9 cellular contexts compared by ENCODE assay signal in the genomic region with DNA sequence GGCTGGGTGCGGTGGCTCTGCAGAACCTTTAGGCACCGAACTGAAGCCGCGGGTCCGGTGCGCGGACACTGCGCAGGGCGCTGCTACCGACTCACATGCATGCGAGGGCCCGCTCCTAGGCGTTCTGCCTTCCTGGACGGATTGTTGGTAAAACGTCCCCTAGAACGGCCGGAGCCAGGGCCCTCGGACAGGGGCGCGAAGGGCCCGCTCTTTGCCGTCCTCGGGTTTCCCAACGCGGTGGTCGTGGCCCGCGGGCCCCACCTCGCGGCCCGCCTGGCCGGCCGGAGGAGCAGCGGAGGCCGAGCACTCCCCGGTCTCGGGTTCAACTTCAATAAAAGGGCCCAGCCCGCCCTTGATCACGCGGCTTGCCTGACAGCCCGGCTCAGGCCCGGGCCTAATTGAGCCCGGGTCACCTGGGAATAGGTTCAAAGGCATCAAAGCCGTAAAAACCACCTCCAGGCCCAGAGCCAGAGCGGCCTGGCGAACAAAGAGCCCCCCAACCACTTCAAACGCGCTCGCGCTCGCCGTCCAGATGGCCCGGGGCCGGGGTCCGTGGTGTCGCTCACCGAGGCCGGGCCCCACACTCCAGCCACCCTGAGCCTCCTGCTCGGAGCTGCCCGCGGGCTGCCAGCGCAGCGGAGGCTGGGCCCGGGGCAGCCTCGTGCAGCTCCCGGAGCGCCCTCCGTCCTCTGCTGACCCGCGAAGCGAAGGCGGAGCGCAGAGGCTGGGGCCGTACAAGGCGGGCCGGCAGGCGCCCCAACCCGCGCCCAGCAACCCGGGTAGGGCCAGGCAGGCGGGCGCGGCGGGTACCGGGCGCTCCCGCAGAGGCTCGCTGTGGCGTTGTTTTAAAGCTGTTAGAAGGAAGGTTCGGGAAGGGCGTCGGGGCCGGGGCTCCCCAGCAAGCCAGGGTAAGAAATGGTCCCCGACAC. TPM values are rescaled to one million over a fixed set of nuclear protein-coding genes. Genes with fewer than 3 reads are reported as not detected.
DNase-seq lines count a peak whose midpoint lies in the region; ATAC-seq, FAIRE-seq and TF ChIP-seq lines count a peak whose summit lies in the region.
"Had no signal": no experiment of that assay in that cellular context is flagged by ENCODE, and none has a peak within 500 bp of the region (broad histone marks: within the 10 kb centered on the region; RNA-seq: fewer than 3 reads in every experiment).

No MANE protein-coding gene starts in this region.

- no peak overlapping the region for H3K18ac ChIP-seq in H9 (ENCODE audit: insufficient read length, low read depth, low read length)
- H3K18ac ChIP-seq in H1 (ENCODE audit: extremely low read depth, low read length), result no peak overlapping the region

- no peaks in the 10 kb centered on the region for H3K79me2 ChIP-seq in H9 (ENCODE audit: insufficient read depth, low read length)
- H3K79me2 ChIP-seq in H1 (ENCODE audit: control insufficient read depth in 1 of 2, insufficient read depth in 2 of 2, low read length in 2 of 2), result no peaks in the 10 kb centered on the region
- H3K79me2 ChIP-seq in smooth muscle cell (ENCODE audit: low read depth), result no peaks in the 10 kb centered on the region

- peaks cover 92% of the 10 kb centered on the region for H3K27me3 Mint-ChIP-seq in H9 (ENCODE audit: low read depth)
- H3K27me3 Mint-ChIP-seq in activated CD8-positive, alpha-beta T cell treated with anti-CD3 and anti-CD28 coated beads, Interleukin-2, amount 10 ng/mL, durations not matched to agents 7 days and 5 days (ENCODE audit: low read depth), result peaks cover 57% of the 10 kb centered on the region
- H3K27me3 Mint-ChIP-seq in natural killer cell (ENCODE audit: low read depth in 2 of 2), result peaks cover 26 to 41% of the 10 kb centered on the region in 2 donors
- H3K27me3 Mint-ChIP-seq in activated naive CD8-positive, alpha-beta T cell treated with anti-CD3 and anti-CD28 coated beads, Interleukin-2, amount 50 U/mL, for 24 hours, result peaks cover 64% of the 10 kb centered on the region

- TF ChIP-seq CTCF in H9 (conservative IDR thresholded peaks at IDR 0.05) (peak; percentile 27; the same call in 1 of the 3 replicates), H1 (IDR thresholded peaks at IDR 0.05; ENCODE audit: control extremely low read depth in 1 of 3, insufficient read depth in 1 of 3, low read depth in 1 of 3, low read length in 3 of 3) (peak in 2 of 3 experiments; percentile 2 to 23; a peak in 2 of 4 replicates), smooth muscle cell (IDR thresholded peaks at IDR 0.05; ENCODE audit: borderline replicate concordance, insufficient read depth, poor library complexity, severe bottlenecking) (no peak), natural killer cell (IDR thresholded peaks at IDR 0.05) (no peak)

- no peaks in the 10 kb centered on the region for H3F3A ChIP-seq in smooth muscle cell (ENCODE audit: low read depth)

- no peaks in the 10 kb centered on the region for H3K9me3 ChIP-seq in H9 (ENCODE audit: control insufficient read depth, low read depth, low read length)
- H3K9me3 ChIP-seq in H1 (ENCODE audit: insufficient read depth in 2 of 2, low read depth in 1 of 2, low read length in 1 of 2), result no peaks in the 10 kb centered on the region
- H3K9me3 ChIP-seq in smooth muscle cell (replicated peaks; ENCODE audit: low read depth), result no peaks in the 10 kb centered on the region

- no CpG with 5 or more reads among the region's 94 CpGs for WGBS in H9 (ENCODE audit: extremely low coverage, insufficient read length, low lambda C conversion rate)
- 2% methylated on average over 76 of the region's 94 CpGs; no CpG with 5 or more reads in 1 of the 2 experiments for WGBS in H1 (ENCODE audit: extremely low coverage in 1 of 2, insufficient coverage in 1 of 2, insufficient read length in 1 of 2, insufficient replicate concordance in 2 of 2, low coverage in 1 of 2, low lambda C conversion rate in 2 of 2, missing lambda C conversion rate in 1 of 2), 2 experiments
- 7% methylated on average over 94 of the region's 94 CpGs for whole genome bisulfite sequencing in smooth muscle cell (ENCODE audit: low lambda C conversion rate)

- H3K36me3 Mint-ChIP-seq in H9 (ENCODE audit: insufficient read depth in 1 of 3, low read depth in 3 of 3) (no peaks in the 10 kb centered on the region), natural killer cell (no peaks in the 10 kb centered on the region)
- no peaks in the 10 kb centered on the region for H3K36me3 Mint-ChIP-seq in activated CD8-positive, alpha-beta T cell treated with anti-CD3 and anti-CD28 coated beads, Interleukin-2, amount 10 ng/mL, durations not matched to agents 7 days and 5 days (ENCODE audit: low read depth)
- no peaks in the 10 kb centered on the region for H3K36me3 Mint-ChIP-seq in activated naive CD8-positive, alpha-beta T cell treated with anti-CD3 and anti-CD28 coated beads, Interleukin-2, amount 50 U/mL, for 24 hours (ENCODE audit: low read depth)

- TF ChIP-seq POLR2A in H1 (IDR thresholded peaks at IDR 0.05; ENCODE audit: control extremely low read depth in 1 of 2, low read depth in 2 of 2, low read length in 2 of 2), result no peak
- no peak for TF ChIP-seq POLR2A in GM12891 (IDR thresholded peaks at IDR 0.05; ENCODE audit: low read depth, low read length)

- H4K20me1 ChIP-seq in H9 (ENCODE audit: control insufficient read depth, insufficient read depth, insufficient read length) (no peaks in the 10 kb centered on the region), H1 (replicated peaks in 1 of 2; ENCODE audit: control insufficient read depth in 1 of 2, insufficient read depth in 2 of 2, low read length in 2 of 2) (peaks cover 0 to 6% of the 10 kb centered on the region in 2 experiments), smooth muscle cell (ENCODE audit: low read depth) (no peaks in the 10 kb centered on the region)

- H2BK15ac ChIP-seq in H9 (ENCODE audit: low read depth, low read length), result no peak overlapping the region
- no peak overlapping the region for H2BK15ac ChIP-seq in H1 (ENCODE audit: low read length)

- peaks cover 4 to 6% of the 10 kb centered on the region in 2 experiments; a peak in 1 of 4 replicates for H3K4me1 Mint-ChIP-seq in H9
- no peaks in the 10 kb centered on the region for H3K4me1 Mint-ChIP-seq in activated CD8-positive, alpha-beta T cell treated with anti-CD3 and anti-CD28 coated beads, Interleukin-2, amount 10 ng/mL, durations not matched to agents 7 days and 5 days (ENCODE audit: low read depth)
- H3K4me1 Mint-ChIP-seq in natural killer cell, result no peaks in the 10 kb centered on the region
- no peaks in the 10 kb centered on the region for H3K4me1 Mint-ChIP-seq in activated naive CD8-positive, alpha-beta T cell treated with anti-CD3 and anti-CD28 coated beads, Interleukin-2, amount 50 U/mL, for 24 hours
- H3K4me1 Mint-ChIP-seq: activated CD4-positive, alpha-beta memory T cell treated with anti-CD3 and anti-CD28 coated beads, Interleukin-2, amount 10 ng/mL, durations not matched to agents 7 days and 5 days had no signal

- H3K27me3 ChIP-seq in H9 (ENCODE audit: insufficient read depth, low read length) (peaks cover 57% of the 10 kb centered on the region), H1 (replicated peaks in 1 of 4; ENCODE audit: control insufficient read depth in 3 of 4, extremely low read depth in 1 of 4, insufficient read depth in 3 of 4, low read length in 3 of 4) (peaks cover 34 to 85% (median 69%) of the 10 kb centered on the region in 4 experiments), smooth muscle cell (ENCODE audit: low read depth) (peaks cover 88% of the 10 kb centered on the region)

- H3K56ac ChIP-seq in H9 (ENCODE audit: insufficient read length, low read depth, low read length) (no peak overlapping the region), H1 (replicated peaks; ENCODE audit: insufficient read length, low read depth, low read length) (no peak overlapping the region)

- DNase-seq in H9 (peak; percentile 55), H1 (ENCODE audit: low read depth in 1 of 2, low spot score in 2 of 2) (peak in 1 of 2 experiments; percentile 76), left lobe of liver (ENCODE audit: low spot score) (no peak), smooth muscle cell (lab: John Stamatoyannopoulos, UW; ENCODE audit: unreplicated experiment) (no peak), natural killer cell (no peak), GM12891 (ENCODE audit: insufficient read length, low spot score) (no peak)
- DNase-seq in activated CD8-positive, alpha-beta T cell treated with anti-CD3 and anti-CD28 coated beads, Interleukin-2, amount 10 ng/mL, durations not matched to agents 7 days and 5 days, result no peak
- no peak for DNase-seq in activated naive CD8-positive, alpha-beta T cell treated with anti-CD3 and anti-CD28 coated beads, Interleukin-2, amount 50 U/mL, for 24 hours
- DNase-seq: activated CD4-positive, alpha-beta memory T cell treated with anti-CD3 and anti-CD28 coated beads, Interleukin-2, amount 10 ng/mL, durations not matched to agents 7 days and 5 days had no signal

- no peak overlapping the region for H3T11ph ChIP-seq in H9 (ENCODE audit: low read length)

- H3K4me2 ChIP-seq in H9 (ENCODE audit: insufficient read depth, insufficient read length, low read length) (peak overlapping the region; percentile 58), H1 (ENCODE audit: insufficient read depth in 1 of 2, low read depth in 2 of 2, low read length in 2 of 2) (peak overlapping the region; percentile 85 to 95), smooth muscle cell (peak overlapping the region; percentile 91)

- H3K23ac ChIP-seq in H9 (ENCODE audit: insufficient read length, low read depth, low read length) (no peak overlapping the region), H1 (ENCODE audit: insufficient read length) (no peak overlapping the region)

- peak in 1 of 2 experiments; percentile 35; a peak in 1 of 4 replicates for TF ChIP-seq RAD21 in H1 (IDR thresholded peaks at IDR 0.05 in 1 of 2, conservative IDR thresholded peaks at IDR 0.05 in 1 of 2; ENCODE audit: low read depth in 2 of 2, low read length in 2 of 2)

- H3K27ac ChIP-seq in H9 (ENCODE audit: insufficient read length, low read depth, low read length) (no peak overlapping the region), H1 (ENCODE audit: low read depth, low read length) (no peak overlapping the region), smooth muscle cell (ENCODE audit: low read depth) (no peak overlapping the region)

- POLR2A ChIA-PET in H1 (lab: Charles Lee; ENCODE audit: partially characterized antibody), result no interaction called here
- POLR2A ChIA-PET in activated CD8-positive, alpha-beta T cell treated with anti-CD3 and anti-CD28 coated beads, Interleukin-2, amount 10 ng/mL, durations not matched to agents 7 days and 5 days (lab: Charles Lee), result no interaction called here

- H2BK120ac ChIP-seq in H9 (ENCODE audit: low read depth, low read length, poor library complexity, severe bottlenecking) (no peak overlapping the region), H1 (replicated peaks; ENCODE audit: low read depth, low read length) (no peak overlapping the region)

- no peak overlapping the region for H4K5ac ChIP-seq in H9 (ENCODE audit: insufficient read length, low read depth, low read length)
- H4K5ac ChIP-seq in H1 (ENCODE audit: insufficient read length, low read depth, low read length), result no peak overlapping the region

- H2AK5ac ChIP-seq in H9 (ENCODE audit: insufficient read length, low read length) (no peak overlapping the region), H1 (ENCODE audit: low read depth, low read length) (no peak overlapping the region)

- no peak overlapping the region for H2AFZ ChIP-seq in H9 (ENCODE audit: low read length)
- H2AFZ ChIP-seq in H1 (ENCODE audit: low read length), result peak overlapping the region; percentile 43; the same call in 1 of the 2 replicates
- peak overlapping the region; percentile 77 for H2AFZ ChIP-seq in smooth muscle cell (ENCODE audit: low read depth)

- H3K4ac ChIP-seq in H9 (ENCODE audit: low read depth, low read length) (no peak overlapping the region), H1 (replicated peaks; ENCODE audit: insufficient read length, low read depth, low read length) (no peak overlapping the region)

- H3K14ac ChIP-seq in H9 (ENCODE audit: insufficient read depth, low read length) (no peak overlapping the region), H1 (ENCODE audit: insufficient read length) (no peak overlapping the region)

- no peak for TF ChIP-seq EP300 in H1 (IDR thresholded peaks at IDR 0.05; ENCODE audit: borderline replicate concordance in 1 of 2, low read depth in 2 of 2, low read length in 2 of 2)

- H3K4me3 Mint-ChIP-seq in H9 (peak overlapping the region in 1 of 2 experiments; percentile 69; a peak in 3 of 5 replicates), natural killer cell (no peak overlapping the region)
- H3K4me3 Mint-ChIP-seq in activated CD8-positive, alpha-beta T cell treated with anti-CD3 and anti-CD28 coated beads, Interleukin-2, amount 10 ng/mL, durations not matched to agents 7 days and 5 days, result no peak overlapping the region
- H3K4me3 Mint-ChIP-seq in activated naive CD8-positive, alpha-beta T cell treated with anti-CD3 and anti-CD28 coated beads, Interleukin-2, amount 50 U/mL, for 24 hours, result no peak overlapping the region
- H3K4me3 Mint-ChIP-seq: activated CD4-positive, alpha-beta memory T cell treated with anti-CD3 and anti-CD28 coated beads, Interleukin-2, amount 10 ng/mL, durations not matched to agents 7 days and 5 days had no signal

- no peak overlapping the region for H4K8ac ChIP-seq in H9 (replicated peaks; ENCODE audit: insufficient read length, low read depth, low read length)
- peak overlapping the region; percentile 83 for H4K8ac ChIP-seq in H1 (ENCODE audit: extremely low read depth, insufficient read depth, low read length)

- H4K91ac ChIP-seq in H9 (ENCODE audit: insufficient read length, low read depth, low read length), result no peak overlapping the region
- no peak overlapping the region for H4K91ac ChIP-seq in H1 (replicated peaks; ENCODE audit: insufficient read length, low read length)

- H3K36me3 ChIP-seq in H1 (ENCODE audit: control insufficient read depth in 2 of 4, insufficient read depth in 4 of 4, low read length in 3 of 4), result no peaks in the 10 kb centered on the region
- no peaks in the 10 kb centered on the region for H3K36me3 ChIP-seq in smooth muscle cell (ENCODE audit: low read depth)

- H3K4me1 ChIP-seq in H9 (ENCODE audit: insufficient read depth, low read length), result peaks cover 4% of the 10 kb centered on the region; the same call in 1 of the 2 replicates
- peaks cover 0 to 17% (median 5%) of the 10 kb centered on the region in 4 experiments; a peak in 5 of 7 replicates for H3K4me1 ChIP-seq in H1 (replicated peaks in 1 of 4; ENCODE audit: control insufficient read depth in 3 of 4, insufficient read depth in 4 of 4, low read length in 3 of 4)
- peaks cover 5% of the 10 kb centered on the region for H3K4me1 ChIP-seq in smooth muscle cell (ENCODE audit: low read depth)

- H2BK12ac ChIP-seq in H9 (ENCODE audit: insufficient read length, low read depth, low read length) (no peak overlapping the region), H1 (ENCODE audit: low read depth, low read length) (no peak overlapping the region)

- H3K9ac ChIP-seq in H9 (ENCODE audit: extremely low read depth, insufficient read length, low read length), result no peak overlapping the region
- H3K9ac ChIP-seq in H1 (replicated peaks in 1 of 4; ENCODE audit: extremely low read depth in 1 of 4, low read depth in 3 of 4, low read length in 3 of 4), result no peak overlapping the region
- no peak overlapping the region for H3K9ac ChIP-seq in smooth muscle cell (ENCODE audit: low read depth)

- H2BK20ac ChIP-seq in H9 (ENCODE audit: low read depth, low read length, poor library complexity, severe bottlenecking) (no peak overlapping the region), H1 (ENCODE audit: low read length) (no peak overlapping the region)

- peaks cover 25% of the 10 kb centered on the region for H3K23me2 ChIP-seq in H9 (ENCODE audit: insufficient read length, low read depth, low read length, poor library complexity, severe bottlenecking)
- no peaks in the 10 kb centered on the region for H3K23me2 ChIP-seq in H1 (ENCODE audit: low read depth, low read length)

- CTCF ChIA-PET in H1 (lab: Charles Lee; ENCODE audit: partially characterized antibody), result interaction anchor here (0.5 kb wide), 1 partner anchor 836 kb away, joined by 4 read pairs; no protein-coding TSS in a partner anchor
- CTCF ChIA-PET in activated CD8-positive, alpha-beta T cell treated with anti-CD3 and anti-CD28 coated beads, Interleukin-2, amount 10 ng/mL, durations not matched to agents 7 days and 5 days (lab: Charles Lee), result no interaction called here

- intact Hi-C loops in natural killer cell (cut with micrococcal nuclease), result no loop called here

- FAIRE-seq in H1 (lab: Jason Lieb, UNC) (no peak), GM12891 (lab: Jason Lieb, UNC) (no peak)

- peak; percentile 34 for ATAC-seq in left lobe of liver
- ATAC-seq in activated CD8-positive, alpha-beta T cell treated with anti-CD3 and anti-CD28 coated beads, Interleukin-2, amount 10 ng/mL, durations not matched to agents 7 days and 5 days, result no peak
- ATAC-seq in natural killer cell, result no peak
- ATAC-seq in activated naive CD8-positive, alpha-beta T cell treated with anti-CD3 and anti-CD28 coated beads, Interleukin-2, amount 50 U/mL, for 24 hours, result no peak

- H3K4me3 ChIP-seq in H1 (ENCODE audit: extremely low read depth in 1 of 4, insufficient read depth in 2 of 4, low read depth in 3 of 4, low read length in 4 of 4) (peak overlapping the region; percentile 26 to 69 (median 42)), smooth muscle cell (peak overlapping the region; percentile 61)

- H2BK5ac ChIP-seq in H9 (ENCODE audit: insufficient read length, low read length), result no peak overlapping the region
- H2BK5ac ChIP-seq in H1 (ENCODE audit: low read depth, low read length), result no peak overlapping the region

- no peaks in the 10 kb centered on the region for H3K79me1 ChIP-seq in H9 (ENCODE audit: insufficient read depth, low read depth, low read length, poor library complexity, severe bottlenecking)
- no peaks in the 10 kb centered on the region for H3K79me1 ChIP-seq in H1 (ENCODE audit: low read depth, low read length)

- H3K27ac Mint-ChIP-seq in H9 (no peak overlapping the region), natural killer cell (no peak overlapping the region)
- no peak overlapping the region for H3K27ac Mint-ChIP-seq in activated CD8-positive, alpha-beta T cell treated with anti-CD3 and anti-CD28 coated beads, Interleukin-2, amount 10 ng/mL, durations not matched to agents 7 days and 5 days
- H3K27ac Mint-ChIP-seq in activated naive CD8-positive, alpha-beta T cell treated with anti-CD3 and anti-CD28 coated beads, Interleukin-2, amount 50 U/mL, for 24 hours, result no peak overlapping the region
- H3K27ac Mint-ChIP-seq: activated CD4-positive, alpha-beta memory T cell treated with anti-CD3 and anti-CD28 coated beads, Interleukin-2, amount 10 ng/mL, durations not matched to agents 7 days and 5 days had no signal

- no peaks in the 10 kb centered on the region for H3K9me3 Mint-ChIP-seq in H9
- no peaks in the 10 kb centered on the region for H3K9me3 Mint-ChIP-seq in activated CD8-positive, alpha-beta T cell treated with anti-CD3 and anti-CD28 coated beads, Interleukin-2, amount 10 ng/mL, durations not matched to agents 7 days and 5 days (ENCODE audit: insufficient read depth)
- H3K9me3 Mint-ChIP-seq in natural killer cell, result no peaks in the 10 kb centered on the region
- no peaks in the 10 kb centered on the region for H3K9me3 Mint-ChIP-seq in activated naive CD8-positive, alpha-beta T cell treated with anti-CD3 and anti-CD28 coated beads, Interleukin-2, amount 50 U/mL, for 24 hours
- H3K9me3 Mint-ChIP-seq: activated CD4-positive, alpha-beta memory T cell treated with anti-CD3 and anti-CD28 coated beads, Interleukin-2, amount 10 ng/mL, durations not matched to agents 7 days and 5 days had no signal

RNA-seq across cellular contexts. Expression of a gene that starts 1.1 kb away (rescaled TPM):
- total RNA-seq in H9 (2021) (0.22 and 0.33 TPM in 2 replicates), left lobe of liver (not detected), smooth muscle cell (0.18 and 2.4 TPM in 2 replicates), natural killer cell (not detected)
- total RNA-seq in H1 (2021; fragmentation: NEBNext Ultra II Directional; extraction: Animal tissue kit (Norgen Biotek cat#: 25700)), result 2.1 and 2.6 TPM in 2 replicates
- polyA plus RNA-seq in H1 (2011; rRNA removed) (4.3 and 5.4 TPM in 2 replicates), smooth muscle cell (1.0 and 1.7 TPM in 2 replicates)
- 4.8 TPM for polyA plus RNA-seq in H1 (2011; cell fraction: cytosol; rRNA removed)
- polyA plus RNA-seq in H1 (2011; cell fraction: nucleus; rRNA removed), result 2.7 TPM
- 2.3 to 3.8 TPM (median 3.3 TPM) in 4 replicates for polyA plus RNA-seq in H1 (2012, experiment 1 of 2)
- 4.1 TPM for polyA plus RNA-seq in H1 (2012, experiment 2 of 2)
- 2.4 TPM for polyA plus RNA-seq in H1 (2013, experiment 1 of 2)
- polyA plus RNA-seq in H1 (2013, experiment 2 of 2), result 2.4 TPM
- polyA minus RNA-seq in H1 (2011; rRNA and poly(A)+ RNA removed), result 0.93 and 1.2 TPM in 2 replicates
- polyA minus RNA-seq in H1 (2011; cell fraction: cytosol; rRNA and poly(A)+ RNA removed), result 1.9 TPM
- 7.0 TPM for polyA minus RNA-seq in H1 (2011; cell fraction: nucleus; rRNA and poly(A)+ RNA removed)
- total RNA-seq in activated CD8-positive, alpha-beta T cell treated with anti-CD3 and anti-CD28 coated beads, Interleukin-2, amount 10 ng/mL, durations not matched to agents 7 days and 5 days, result not detected
- polyA plus RNA-seq in GM12891 (2012; ENCODE audit: low read depth, missing spikeins), result not detected
- total RNA-seq: activated CD4-positive, alpha-beta memory T cell treated with anti-CD3 and anti-CD28 coated beads, Interleukin-2, amount 10 ng/mL, durations not matched to agents 7 days and 5 days had no signal

Comparison
In these comparisons a context has a peak if more than half of its experiments do, and no peak if none do; other contexts are left out.
1. CTCF ChIP-seq: peak in H9 (single experiment) and H1 (2 of 3); none in smooth muscle cell (single experiment) and natural killer cell (single experiment).
2. Peak in every context shown above with its lines, with median percentiles within 50 percentile points of each other: H3K4me2 ChIP-seq.